In the genomic region with DNA sequence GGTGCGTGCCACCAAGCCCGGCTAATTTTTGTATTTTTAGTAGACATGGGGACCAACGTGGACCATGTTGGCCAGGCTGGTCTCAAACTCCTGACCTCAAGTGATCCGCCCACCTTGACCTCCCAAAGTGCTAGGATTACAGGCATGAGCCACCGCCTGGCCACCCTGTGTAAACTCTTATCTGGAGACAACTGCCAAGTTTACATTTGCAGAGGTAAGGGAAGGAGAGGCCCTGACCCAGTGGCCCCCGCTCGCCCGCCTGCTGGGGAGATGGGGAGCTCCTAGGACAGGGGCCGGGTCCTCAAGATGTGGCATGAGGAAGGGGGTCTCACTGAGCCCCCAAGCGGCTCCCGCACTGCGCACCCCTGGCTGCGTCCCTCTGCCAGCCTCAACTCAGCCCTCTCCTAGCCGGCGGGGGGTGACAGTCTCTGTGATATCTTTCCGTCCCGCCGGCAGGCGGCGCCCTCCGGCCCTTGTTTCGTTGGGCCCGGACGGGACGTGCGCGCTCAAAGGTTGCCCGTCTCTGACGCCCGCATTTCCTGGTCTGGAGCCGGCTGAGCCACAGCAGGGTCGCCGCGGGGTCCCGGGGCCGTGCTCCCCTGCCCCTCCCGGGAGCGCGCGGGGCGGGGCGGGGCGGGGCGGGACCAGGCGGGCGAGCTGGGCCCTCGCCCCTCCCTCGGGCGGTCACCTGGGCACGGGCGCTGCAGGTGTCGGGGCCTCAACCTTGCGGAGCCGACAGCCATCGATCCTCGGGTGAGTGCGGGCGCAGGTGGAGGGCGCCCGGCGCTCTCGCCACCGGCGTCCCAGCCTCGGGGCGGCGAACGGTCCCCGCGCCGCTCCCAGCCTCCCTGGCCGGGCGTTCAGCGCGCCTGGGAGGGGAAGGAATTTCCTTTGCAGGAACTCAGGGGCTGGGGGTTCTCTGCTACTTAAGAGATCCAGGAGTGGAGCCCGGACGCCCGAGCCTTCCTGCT, we compare ENCODE assay signal across 7 cellular contexts. TPM values are rescaled to one million over a fixed set of nuclear protein-coding genes. Genes with fewer than 3 reads are reported as not detected.
DNase-seq lines count a peak whose midpoint lies in the region; ATAC-seq, FAIRE-seq and TF ChIP-seq lines count a peak whose summit lies in the region.

TSS of gene GPR160 (plus strand) at position 533 of the 971 bp plus-strand sequence. CDS start 45,978 bp downstream, outside the sequence.

- RAD21 ChIA-PET in GM12878 (lab: Charles Lee; ENCODE audit: unreplicated experiment), result no interaction called here

- DNase-seq in NCI-H1105 treated with DMSO at 0.1 percent for 48 hours (lab: John Stamatoyannopoulos, UW) (peak; percentile 70), T-helper 9 cell (peak; percentile 71), GM12878 (ENCODE audit: low read depth, low spot score) (no peak)
- DNase-seq in stimulated activated CD4-positive, alpha-beta T cell treated with anti-CD3 and anti-CD28 coated beads, Interleukin-12 subunit alpha, Interleukin-12 subunit beta, amount 100 ng/mL, for 24 hours (ENCODE audit: low read depth in 2 of 2), result peak; percentile 57 to 78

- H3K36me3 ChIP-seq in GM12878 (ENCODE audit: control insufficient read depth in 2 of 2, insufficient read depth in 2 of 2, low read length in 1 of 2) (no peaks in the 10 kb centered on the region), iPS-20b (ENCODE audit: insufficient read depth, low read depth, low read length) (no peaks in the 10 kb centered on the region)

- H3K4me1 ChIP-seq in GM12878 (ENCODE audit: control insufficient read depth, insufficient read depth, low read length) (peaks cover 11% of the 10 kb centered on the region; the same call in 1 of the 2 replicates), iPS-20b (ENCODE audit: insufficient read depth, low read length) (peaks cover 13% of the 10 kb centered on the region)

- in situ Hi-C loops in GM12878 (cut with MboI), result loop anchor here (25.0 kb wide), 1 partner anchor 900 kb away; no protein-coding TSS in a partner anchor

- H3K27ac ChIP-seq in GM12878 (ENCODE audit: control insufficient read depth, insufficient read depth) (peak within 1 kb of the TSS; percentile 88), iPS-20b (ENCODE audit: low read length) (no peak within 1 kb of the TSS)

- H3K27me3 ChIP-seq in GM12878 (replicated peaks in 1 of 2; ENCODE audit: control insufficient read depth in 2 of 2, insufficient read depth in 2 of 2, low read length in 1 of 2), result no peaks in the 10 kb centered on the region; a peak in 2 of 4 replicates
- peaks cover 30% of the 10 kb centered on the region for H3K27me3 ChIP-seq in iPS-20b (ENCODE audit: insufficient read depth, low read length)

- intact Hi-C loops in GM12878 (cut with micrococcal nuclease; ENCODE audit: unreplicated experiment), result loop anchor here (5.0 kb wide), 1 partner anchor 275 kb away; no protein-coding TSS in a partner anchor

- peak; percentile 79 for TF ChIP-seq POLR2A in GM12878 (IDR thresholded peaks at IDR 0.05; ENCODE audit: low read depth, low read length)

- H3K9ac ChIP-seq in GM12878 (ENCODE audit: control insufficient read depth, insufficient read depth, low read length), result peak within 1 kb of the TSS; percentile 76
- H3K9ac ChIP-seq in iPS-20b (ENCODE audit: low read depth, low read length), result peak within 1 kb of the TSS; percentile 58; the same call in 1 of the 2 replicates

- FAIRE-seq in GM12878 (lab: Jason Lieb, UNC), result peak; percentile 52

- peak within 1 kb of the TSS; percentile 87 for H3K4me3 ChIP-seq in GM12878
- H3K4me3 ChIP-seq in iPS-20b (ENCODE audit: low read length), result peak within 1 kb of the TSS; percentile 85

- BruUV-seq in GM12878 (replicated peaks; lab: Mats Ljungman, UMichigan), result no TSS peak

- no peaks in the 10 kb centered on the region for H4K20me1 ChIP-seq in GM12878 (ENCODE audit: control insufficient read depth, insufficient read depth)

- H3K79me2 ChIP-seq in GM12878 (ENCODE audit: control insufficient read depth, insufficient read depth, low read length), result peaks cover 41% of the 10 kb centered on the region

- POLR2A ChIA-PET in GM12878 (lab: Charles Lee), result no interaction called here

- TF ChIP-seq EP300 in GM12878 (IDR thresholded peaks at IDR 0.05; ENCODE audit: borderline replicate concordance in 1 of 2, control insufficient read depth in 1 of 2, low read depth in 2 of 2, low read length in 2 of 2), result no peak

- H3K9me3 ChIP-seq in GM12878 (replicated peaks; ENCODE audit: control insufficient read depth, insufficient read depth, low read length), result no peaks in the 10 kb centered on the region
- no peaks in the 10 kb centered on the region for H3K9me3 ChIP-seq in iPS-20b (ENCODE audit: insufficient read depth, low read depth, low read length)

- CTCF ChIA-PET in GM12878 (lab: Yijun Ruan, JAX), result interaction anchor here (0.6 to 1.8 kb wide), 4 partner anchors 16 to 193 kb away, joined by 3 to 5 read pairs (median 4); no protein-coding TSS in a partner anchor

- peak within 1 kb of the TSS; percentile 56 for H2AFZ ChIP-seq in GM12878 (ENCODE audit: control insufficient read depth, low read depth, low read length)

- peak; percentile 65 for ATAC-seq in GM18499 (IDR thresholded peaks at IDR 0.05; ENCODE audit: insufficient read depth, unreplicated experiment)
- ATAC-seq in HG02759 (IDR thresholded peaks at IDR 0.05; ENCODE audit: unreplicated experiment), result peak; percentile 92
- ATAC-seq in GM12878, result peak; percentile 93

- H3K4me2 ChIP-seq in GM12878 (ENCODE audit: control insufficient read depth, insufficient read depth), result peak within 1 kb of the TSS; percentile 88

- TF ChIP-seq RAD21 in GM12878 (IDR thresholded peaks at IDR 0.05; ENCODE audit: insufficient read depth, low read depth, low read length), result peak; percentile 81

- peak; percentile 83 to 91 (median 84) for TF ChIP-seq CTCF in GM12878 (IDR thresholded peaks at IDR 0.05 in 2 of 3, conservative IDR thresholded peaks at IDR 0.05 in 1 of 3; ENCODE audit: control insufficient read depth in 2 of 3, extremely low read depth in 1 of 3, insufficient read depth in 1 of 3, low read depth in 3 of 3, low read length in 3 of 3)

- WGBS in GM12878 (ENCODE audit: insufficient coverage, insufficient replicate concordance, low lambda C conversion rate, missing lambda C conversion rate), result 3% methylated on average over 54 of the region's 78 CpGs

- SMC1A ChIA-PET in GM12878 (lab: Charles Lee; ENCODE audit: uncharacterized antibody, unreplicated experiment), result interaction anchor here (0.6 to 1.4 kb wide), 2 partner anchors 16 to 418 kb away, joined by 3 to 4 read pairs; no protein-coding TSS in a partner anchor

TF ChIP-seq in GM12878, 131 proteins besides CTCF, POLR2A, EP300 and RAD21 (continues in another document):
- TF ChIP-seq BCL3 (IDR thresholded peaks at IDR 0.05; ENCODE audit: borderline replicate concordance, insufficient read depth, low read depth, low read length, poor library complexity, severe bottlenecking) (no peak), USF2 (IDR thresholded peaks at IDR 0.05; ENCODE audit: borderline replicate concordance, low read depth, low read length) (no peak), RUNX3 (IDR thresholded peaks at IDR 0.05; ENCODE audit: low read length) (no peak), STAT3 (IDR thresholded peaks at IDR 0.05; ENCODE audit: low read depth, low read length) (no peak), EGR1 (IDR thresholded peaks at IDR 0.05; ENCODE audit: borderline replicate concordance in 1 of 2, low read depth in 2 of 2, low read length in 2 of 2) (peak in 1 of 2 experiments; percentile 9; a peak in 1 of 3 replicates)

RNA-seq across cellular contexts. Expression of gene GPR160, which starts in this region (rescaled TPM):
- 1.5 and 1.7 TPM in 2 replicates for total RNA-seq in GM12878 (2013; cell fraction: nucleolus; rRNA removed)
- total RNA-seq in GM12878 (2014; rRNA removed) (35.6 and 35.9 TPM in 2 replicates), GM12878 (2014; rRNA removed; fragmentation: Illumina TruSeq; extraction: Trizol) (36.3 and 36.4 TPM in 2 replicates), GM12878 (2021) (21.7 and 24.6 TPM in 2 replicates)
- polyA plus RNA-seq in GM12878 (2011; ENCODE audit: low read depth), result 32.9 TPM
- polyA plus RNA-seq in GM12878 (2011; rRNA removed) (1.2 and 2.2 TPM in 2 replicates), GM12878 (2014; fragmentation: Illumina TruSeq; extraction: Trizol) (41.9 and 44.1 TPM in 2 replicates), GM12878 (2014; fragmentation: Nextera tagmentation; extraction: Ambion mirVana) (10 to 100 TPM in 1 of 2 experiments, 1 to 10 TPM in 1; 8.8 to 14.4 TPM), GM12878 (2014; rRNA removed) (25.9 and 28.2 TPM in 2 replicates), GM12878 (2016; fragmentation: Nextera tagmentation; extraction: Ambion mirVana) (10 to 100 TPM; 53.9 to 57.7 TPM)
- 0.30 and 0.42 TPM in 2 replicates for polyA plus RNA-seq in GM12878 (2011; cell fraction: cytosol; rRNA removed)
- polyA plus RNA-seq in GM12878 (2011; cell fraction: nucleus; rRNA removed), result 0.44 and 0.49 TPM in 2 replicates
- polyA plus RNA-seq in GM12878 (2012), result 80.9 and 93.7 TPM in 2 replicates
- 0.41 and 0.80 TPM in 2 replicates for polyA minus RNA-seq in GM12878 (2011; rRNA and poly(A)+ RNA removed)
- polyA minus RNA-seq in GM12878 (2011; cell fraction: cytosol; rRNA and poly(A)+ RNA removed), result 0.73 and 1.6 TPM in 2 replicates
- 0.36 and 0.86 TPM in 2 replicates for polyA minus RNA-seq in GM12878 (2011; cell fraction: nucleus; rRNA and poly(A)+ RNA removed)
